ENCODE assay signal across 21 cellular contexts in genomic region chr5:166639151-166639550, GRCh38.
DNase-seq lines count a peak whose midpoint lies in the region; TF ChIP-seq lines count a peak whose summit lies in the region.
"Had no signal": no experiment of that assay in that cellular context is flagged by ENCODE, and none has a peak within 500 bp of the region (broad histone marks: within the 10 kb centered on the region; RNA-seq: fewer than 3 reads in every experiment).

No MANE protein-coding gene starts in this region.

- H3K9me3 ChIP-seq in HAP-1, result no peaks in the 10 kb centered on the region
- H3K9me3 ChIP-seq: SJCRH30 had no signal

- no peak overlapping the region for H2BK120ac ChIP-seq in mesendoderm (ENCODE audit: low read depth, low read length)

- no peak overlapping the region for H3K9ac ChIP-seq in mesendoderm (ENCODE audit: low read length)

- H3K27me3 ChIP-seq in HAP-1 (ENCODE audit: low read depth) (no peaks in the 10 kb centered on the region), mesendoderm (ENCODE audit: insufficient read depth, low read length, poor library complexity) (no peaks in the 10 kb centered on the region), brain microvascular endothelial cell (replicated peaks) (no peaks in the 10 kb centered on the region)
- H3K27me3 ChIP-seq: SJCRH30 had no signal

- H4K5ac ChIP-seq in mesendoderm (ENCODE audit: low read length), result no peak overlapping the region

- H2AK5ac ChIP-seq in mesendoderm (ENCODE audit: low read length), result no peak overlapping the region

- no peak for TF ChIP-seq CTCF in brain microvascular endothelial cell (IDR thresholded peaks at IDR 0.05; ENCODE audit: low read depth, low read length, missing control alignments)

- no peak overlapping the region for H3K56ac ChIP-seq in mesendoderm (ENCODE audit: low read length)

- H2BK5ac ChIP-seq in mesendoderm (ENCODE audit: low read length), result no peak overlapping the region

- no peak overlapping the region for H3K18ac ChIP-seq in mesendoderm (ENCODE audit: low read length)

- H3K4me2 ChIP-seq in mesendoderm (ENCODE audit: low read length), result no peak overlapping the region

- no peaks in the 10 kb centered on the region for H3K79me1 ChIP-seq in mesendoderm (ENCODE audit: low read length)

- H3K27ac ChIP-seq in mesendoderm (ENCODE audit: low read depth, low read length) (no peak overlapping the region), brain microvascular endothelial cell (no peak overlapping the region)
- H3K27ac ChIP-seq: SJCRH30 had no signal

- H3K79me2 ChIP-seq in mesendoderm (ENCODE audit: control insufficient read depth, insufficient read depth, low read length), result no peaks in the 10 kb centered on the region

- WGBS in mesendoderm (ENCODE audit: extremely low coverage, insufficient coverage, low lambda C conversion rate), result no CpG with 5 or more reads among the region's 2 CpGs

- H3K4me3 ChIP-seq in HAP-1, result no peak overlapping the region
- no peak overlapping the region for H3K4me3 ChIP-seq in mesendoderm (ENCODE audit: low read length)
- H3K4me3 ChIP-seq in brain microvascular endothelial cell (ENCODE audit: low read depth, low read length), result no peak overlapping the region
- H3K4me3 ChIP-seq: GM12878, SJCRH30 had no signal

- in situ Hi-C loops in HAP-1 (cut with MboI; ENCODE audit: low sequenced_read_pairs) (no loop called here), brain microvascular endothelial cell (cut with HindIII; ENCODE audit: low pct_ligation_motif_present, low sequenced_read_pairs) (no loop called here)

- H3K4me1 ChIP-seq in HAP-1 (peaks cover 10% of the 10 kb centered on the region), mesendoderm (ENCODE audit: control insufficient read depth, low read depth, low read length) (no peaks in the 10 kb centered on the region)
- H3K4me1 ChIP-seq: SJCRH30 had no signal

- no peak overlapping the region for H4K8ac ChIP-seq in mesendoderm (ENCODE audit: low read depth, low read length)

- no peak overlapping the region for H3K4ac ChIP-seq in mesendoderm (ENCODE audit: low read depth, low read length)

- no peak overlapping the region for H3K23ac ChIP-seq in mesendoderm (ENCODE audit: low read length)

- no peak overlapping the region for H2BK15ac ChIP-seq in mesendoderm (replicated peaks; ENCODE audit: low read depth)

- H3K36me3 ChIP-seq in HAP-1 (replicated peaks) (no peaks in the 10 kb centered on the region), mesendoderm (ENCODE audit: control insufficient read depth, insufficient read depth, low read length) (no peaks in the 10 kb centered on the region), brain microvascular endothelial cell (replicated peaks) (no peaks in the 10 kb centered on the region)
- H3K36me3 ChIP-seq: SJCRH30 had no signal

- DNase-seq in A172 (ENCODE audit: low spot score) (peak; percentile 23), HAP-1 (ENCODE audit: low spot score in 2 of 2) (peak; percentile 19 to 46), ecto neural progenitor cell (ENCODE audit: low spot score) (peak; percentile 44), mesendoderm (peak; percentile 23), mesenteric fat pad (ENCODE audit: low spot score) (no peak), brain microvascular endothelial cell (no peak)
- DNase-seq in activated CD8-positive, alpha-beta memory T cell treated with anti-CD3 and anti-CD28 coated beads for 24 hours, result no peak
- no peak for DNase-seq in NK-92 treated with Interleukin-12 subunit alpha and Interleukin-12 subunit beta, amount 100 ng/mL, for 24 hours (lab: John Stamatoyannopoulos, UW)
- DNase-seq: 8988T, DMS53, GDM1, NCI-H1092, NCI-H1417 treated with DMSO at 0.1 percent for 48 hours, NCI-H1694 treated with DMSO at 0.1 percent for 48 hours, NCI-H2081, NCI-H2227 treated with DMSO at 0.1 percent for 48 hours, NCI-H510A, NCI-H748 treated with DMSO at 0.1 percent for 48 hours, PC-3, SJCRH30 had no signal

Comparison
In these comparisons a context has a peak if more than half of its experiments do, and no peak if none do; other contexts are left out.
1. DNase-seq: peak in A172 (single experiment), HAP-1 (2 of 2), ecto neural progenitor cell (single experiment) and mesendoderm (single experiment); none in activated CD8-positive, alpha-beta memory T cell treated with anti-CD3 and anti-CD28 coated beads for 24 hours (single experiment), mesenteric fat pad (single experiment), brain microvascular endothelial cell (single experiment) and NK-92 treated with Interleukin-12 subunit alpha and Interleukin-12 subunit beta, amount 100 ng/mL, for 24 hours (single experiment).